Comparison of ENCODE assay signal across 6 cellular contexts in genomic region chr6:52757646-52758338, GRCh38. TPM values are rescaled to one million over a fixed set of nuclear protein-coding genes. Genes with fewer than 3 reads are reported as not detected.
"Had no signal": no experiment of that assay in that cellular context is flagged by ENCODE, and none has a peak within 500 bp of the region (broad histone marks: within the 10 kb centered on the region; RNA-seq: fewer than 3 reads in every experiment).

No MANE protein-coding gene starts in this region.

RNA-seq across cellular contexts. Expression of gene GSTA2, which starts 5.5 kb away (rescaled TPM):
- total RNA-seq: ascending aorta; foreskin keratinocyte; mesothelial cell of epicardium; natural killer cell treated with Interleukin-12 subunit alpha and Interleukin-12 subunit beta and Interleukin-15 and Interleukin-18, amount 100 ng/mL, for 72 hours; sigmoid colon; urinary bladder had no signal
- polyA plus RNA-seq: foreskin keratinocyte, sigmoid colon, urinary bladder had no signal

RNA-seq across cellular contexts. Expression of gene GSTA1, which starts 45.8 kb away (rescaled TPM):
- total RNA-seq: foreskin keratinocyte; mesothelial cell of epicardium; natural killer cell treated with Interleukin-12 subunit alpha and Interleukin-12 subunit beta and Interleukin-15 and Interleukin-18, amount 100 ng/mL, for 72 hours; sigmoid colon; urinary bladder had no signal
- polyA plus RNA-seq: foreskin keratinocyte had no signal
